1 cellular context compared by ENCODE assay signal in genomic region chr6:44789061-44789460, GRCh38.
TF ChIP-seq lines count a peak whose summit lies in the region.

No MANE protein-coding gene starts in this region.

TF ChIP-seq in IMR-90, 13 proteins besides CTCF, POLR2A, EP300 and RAD21 (continued from another document):
- TF ChIP-seq, protein P1, sequence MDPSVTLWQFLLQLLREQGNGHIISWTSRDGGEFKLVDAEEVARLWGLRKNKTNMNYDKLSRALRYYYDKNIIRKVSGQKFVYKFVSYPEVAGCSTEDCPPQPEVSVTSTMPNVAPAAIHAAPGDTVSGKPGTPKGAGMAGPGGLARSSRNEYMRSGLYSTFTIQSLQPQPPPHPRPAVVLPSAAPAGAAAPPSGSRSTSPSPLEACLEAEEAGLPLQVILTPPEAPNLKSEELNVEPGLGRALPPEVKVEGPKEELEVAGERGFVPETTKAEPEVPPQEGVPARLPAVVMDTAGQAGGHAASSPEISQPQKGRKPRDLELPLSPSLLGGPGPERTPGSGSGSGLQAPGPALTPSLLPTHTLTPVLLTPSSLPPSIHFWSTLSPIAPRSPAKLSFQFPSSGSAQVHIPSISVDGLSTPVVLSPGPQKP (IDR thresholded peaks at IDR 0.05; ENCODE audit: borderline replicate concordance, low read depth, low read length): no peak
- TF ChIP-seq USF2 (IDR thresholded peaks at IDR 0.05; ENCODE audit: low read depth, low read length) (no peak), CHD1 (IDR thresholded peaks at IDR 0.05; ENCODE audit: low read depth, low read length) (no peak), RFX5 (IDR thresholded peaks at IDR 0.05; ENCODE audit: low read depth, low read length) (no peak)
